In genomic region chr3:184683234-184683633, GRCh38 we compare ENCODE assay signal across 20 cellular contexts.
"Had no signal": no experiment of that assay in that cellular context is flagged by ENCODE, and none has a peak within 500 bp of the region (broad histone marks: within the 10 kb centered on the region; RNA-seq: fewer than 3 reads in every experiment).

No MANE protein-coding gene starts in this region.

- H3K9me3 ChIP-seq: MG63, SJCRH30 had no signal

- ATAC-seq: HepG2, Panc1, PC-3, SK-N-SH treated with all-trans-retinoic acid at 6 μM for 48 hours had no signal

- DNase-seq: IMR-90, Karpas-422, KG1, MG63, NCI-H1092 treated with DMSO at 0.1 percent for 48 hours, NCI-H1436, NCI-H187 treated with DMSO at 0.1 percent for 48 hours, NCI-H2029 treated with DMSO at 0.1 percent for 48 hours, NCI-H2171 treated with DMSO at 0.1 percent for 48 hours, NCI-H345, NCI-H446 treated with DMSO at 0.1 percent for 48 hours, NCI-H510A treated with DMSO at 0.1 percent for 48 hours, NCI-H526, PC-3, SHP77 treated with DMSO at 0.1 percent for 48 hours, SJCRH30 had no signal

- H3K36me3 ChIP-seq: MG63, SJCRH30 had no signal

- H3K4me3 ChIP-seq: MG63, SJCRH30 had no signal

- H3K27me3 ChIP-seq: MG63, SJCRH30 had no signal

- H3K27ac ChIP-seq: RWPE1, SJCRH30 had no signal
